ENCODE assay signal across 1 cellular context in the genomic region with DNA sequence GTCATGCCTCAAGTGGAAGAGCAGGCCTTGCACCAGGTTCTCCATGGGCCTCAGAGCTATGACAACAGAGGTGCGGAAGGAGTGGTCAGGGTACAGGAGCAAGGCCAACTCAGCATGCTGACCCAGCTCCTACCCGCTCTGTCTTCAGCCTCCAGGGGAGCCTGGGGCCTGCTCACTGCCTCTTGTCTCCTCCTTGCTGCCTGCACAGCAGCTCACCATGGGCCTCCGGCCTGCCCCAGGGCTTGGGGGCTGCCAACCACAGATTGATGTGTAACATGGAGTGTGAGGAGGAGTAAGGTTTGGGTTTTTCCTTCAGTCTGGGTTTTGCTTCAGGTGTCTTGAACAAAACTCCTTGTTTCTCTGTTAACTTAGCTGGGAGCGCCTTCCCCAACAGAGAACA.
TF ChIP-seq lines count a peak whose summit lies in the region.

No MANE protein-coding gene starts in this region.

TF ChIP-seq in GM23338, 12 proteins besides CTCF, POLR2A, EP300 and RAD21 (continued from another document):
- no peak for TF ChIP-seq ZNF462 (CRISPR knock-in tag; IDR thresholded peaks at IDR 0.05)
- TF ChIP-seq NANOG (IDR thresholded peaks at IDR 0.05; ENCODE audit: borderline replicate concordance): no peak
- TF ChIP-seq, protein P1, sequence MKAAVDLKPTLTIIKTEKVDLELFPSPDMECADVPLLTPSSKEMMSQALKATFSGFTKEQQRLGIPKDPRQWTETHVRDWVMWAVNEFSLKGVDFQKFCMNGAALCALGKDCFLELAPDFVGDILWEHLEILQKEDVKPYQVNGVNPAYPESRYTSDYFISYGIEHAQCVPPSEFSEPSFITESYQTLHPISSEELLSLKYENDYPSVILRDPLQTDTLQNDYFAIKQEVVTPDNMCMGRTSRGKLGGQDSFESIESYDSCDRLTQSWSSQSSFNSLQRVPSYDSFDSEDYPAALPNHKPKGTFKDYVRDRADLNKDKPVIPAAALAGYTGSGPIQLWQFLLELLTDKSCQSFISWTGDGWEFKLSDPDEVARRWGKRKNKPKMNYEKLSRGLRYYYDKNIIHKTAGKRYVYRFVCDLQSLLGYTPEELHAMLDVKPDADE (IDR thresholded peaks at IDR 0.05): no peak
- no peak for TF ChIP-seq ZNF114 (CRISPR knock-in tag; IDR thresholded peaks at IDR 0.05)
- TF ChIP-seq EZH2 (IDR thresholded peaks at IDR 0.05; ENCODE audit: low read depth, unreplicated experiment): no peak
- TF ChIP-seq STAT1 (IDR thresholded peaks at IDR 0.05; ENCODE audit: unreplicated experiment): no peak
- no peak for TF ChIP-seq POLR2AphosphoS5 (IDR thresholded peaks at IDR 0.05; ENCODE audit: low read depth)
- no peak for TF ChIP-seq CREB1 (CRISPR knock-in tag; IDR thresholded peaks at IDR 0.05; ENCODE audit: low read depth)
- TF ChIP-seq, protein P2, sequence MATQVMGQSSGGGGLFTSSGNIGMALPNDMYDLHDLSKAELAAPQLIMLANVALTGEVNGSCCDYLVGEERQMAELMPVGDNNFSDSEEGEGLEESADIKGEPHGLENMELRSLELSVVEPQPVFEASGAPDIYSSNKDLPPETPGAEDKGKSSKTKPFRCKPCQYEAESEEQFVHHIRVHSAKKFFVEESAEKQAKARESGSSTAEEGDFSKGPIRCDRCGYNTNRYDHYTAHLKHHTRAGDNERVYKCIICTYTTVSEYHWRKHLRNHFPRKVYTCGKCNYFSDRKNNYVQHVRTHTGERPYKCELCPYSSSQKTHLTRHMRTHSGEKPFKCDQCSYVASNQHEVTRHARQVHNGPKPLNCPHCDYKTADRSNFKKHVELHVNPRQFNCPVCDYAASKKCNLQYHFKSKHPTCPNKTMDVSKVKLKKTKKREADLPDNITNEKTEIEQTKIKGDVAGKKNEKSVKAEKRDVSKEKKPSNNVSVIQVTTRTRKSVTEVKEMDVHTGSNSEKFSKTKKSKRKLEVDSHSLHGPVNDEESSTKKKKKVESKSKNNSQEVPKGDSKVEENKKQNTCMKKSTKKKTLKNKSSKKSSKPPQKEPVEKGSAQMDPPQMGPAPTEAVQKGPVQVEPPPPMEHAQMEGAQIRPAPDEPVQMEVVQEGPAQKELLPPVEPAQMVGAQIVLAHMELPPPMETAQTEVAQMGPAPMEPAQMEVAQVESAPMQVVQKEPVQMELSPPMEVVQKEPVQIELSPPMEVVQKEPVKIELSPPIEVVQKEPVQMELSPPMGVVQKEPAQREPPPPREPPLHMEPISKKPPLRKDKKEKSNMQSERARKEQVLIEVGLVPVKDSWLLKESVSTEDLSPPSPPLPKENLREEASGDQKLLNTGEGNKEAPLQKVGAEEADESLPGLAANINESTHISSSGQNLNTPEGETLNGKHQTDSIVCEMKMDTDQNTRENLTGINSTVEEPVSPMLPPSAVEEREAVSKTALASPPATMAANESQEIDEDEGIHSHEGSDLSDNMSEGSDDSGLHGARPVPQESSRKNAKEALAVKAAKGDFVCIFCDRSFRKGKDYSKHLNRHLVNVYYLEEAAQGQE (IDR thresholded peaks at IDR 0.05; ENCODE audit: unreplicated experiment): no peak
